ENCODE assay signal across 8 cellular contexts in genomic region chr12:11228268-11228879, GRCh38. TPM values are rescaled to one million over a fixed set of nuclear protein-coding genes. Genes with fewer than 3 reads are reported as not detected.
DNase-seq lines count a peak whose midpoint lies in the region; ATAC-seq and TF ChIP-seq lines count a peak whose summit lies in the region.

No MANE protein-coding gene starts in this region.

- intact Hi-C loops in adrenal gland (cut with DNase I): loop anchor here in 1 of 2 donors (5.0 kb wide), 1 partner anchor 259 kb away; no protein-coding TSS in a partner anchor
- intact Hi-C loops in posterior vena cava (cut with DNase I): no loop called here

- H3K36me3 ChIP-seq in adrenal gland (replicated peaks in 1 of 2): no peaks in the 10 kb centered on the region

- WGBS in adrenal gland, 4 donors: 40 to 65% (median 49%) methylated on average over 5 of the region's 5 CpGs

- TF ChIP-seq CTCF in adrenal gland (IDR thresholded peaks at IDR 0.05): peak; percentile 17 to 77 (median 64)

- H3K27ac ChIP-seq in adrenal gland: no peak overlapping the region

- DNase-seq in activated gamma-delta T cell treated with Interleukin-2 at 50 U/mL for 16 hours (peak; percentile 3), activated gamma-delta T cell (lab: John Stamatoyannopoulos, UW) (no peak), NCI-H526 treated with DMSO at 0.1 percent for 48 hours (lab: John Stamatoyannopoulos, UW) (peak; percentile 54), adrenal gland (peak; percentile 28 to 74 (median 50)), iris pigment epithelial cell (ENCODE audit: low read depth) (peak; percentile 61), posterior vena cava (ENCODE audit: low spot score) (no peak)
- DNase-seq in stimulated activated CD8-positive, alpha-beta memory T cell treated with anti-CD3 and anti-CD28 coated beads, Interleukin-4, amount 100 ng/mL, for 48 hours: peak; percentile 45

- no peak overlapping the region for H3K4me3 ChIP-seq in adrenal gland

- no peaks in the 10 kb centered on the region for H3K9me3 ChIP-seq in adrenal gland (replicated peaks in 1 of 3)

- peaks cover 0 to 4% of the 10 kb centered on the region in 2 donors for H3K4me1 ChIP-seq in adrenal gland (replicated peaks in 1 of 2)

- H3K27me3 ChIP-seq in adrenal gland: no peaks in the 10 kb centered on the region

- peak; percentile 72 for ATAC-seq in HG02759 (IDR thresholded peaks at IDR 0.05; ENCODE audit: unreplicated experiment)

- TF ChIP-seq POLR2A in adrenal gland (IDR thresholded peaks at IDR 0.05): no peak

RNA-seq across cellular contexts. Expression of gene PRB3, which starts 41.1 kb away (rescaled TPM):
- total RNA-seq in adrenal gland: not detected
- not detected for polyA plus RNA-seq in adrenal gland
- total RNA-seq in posterior vena cava: not detected

RNA-seq across cellular contexts. Expression of gene TAS2R42, which starts 41.6 kb away (rescaled TPM):
- total RNA-seq in adrenal gland (not detected), posterior vena cava (not detected)
- polyA plus RNA-seq in adrenal gland: not detected

RNA-seq across cellular contexts. Expression of gene SMIM10L1, which starts 57.4 kb away (rescaled TPM):
- total RNA-seq in adrenal gland (10 to 100 TPM in 7 of 8 donors, 1 to 10 TPM in 1; 9.1 to 67.4 (median 21.1) TPM), posterior vena cava (10 to 100 TPM; 15.1 to 15.3 TPM)
- 10 to 100 TPM; 31.9 to 35.4 (median 32.1) TPM for polyA plus RNA-seq in adrenal gland

Comparison
In these comparisons a context has a peak if more than half of its experiments do, and no peak if none do; other contexts are left out.
1. DNase-seq: peak in activated gamma-delta T cell treated with Interleukin-2 at 50 U/mL for 16 hours (single experiment), NCI-H526 treated with DMSO at 0.1 percent for 48 hours (single experiment), adrenal gland (7 of 7), iris pigment epithelial cell (single experiment) and stimulated activated CD8-positive, alpha-beta memory T cell treated with anti-CD3 and anti-CD28 coated beads, Interleukin-4, amount 100 ng/mL, for 48 hours (single experiment); none in activated gamma-delta T cell (single experiment) and posterior vena cava (single experiment).